33 cellular contexts compared by ENCODE assay signal in genomic region chr14:94570002-94570400, GRCh38. TPM values are rescaled to one million over a fixed set of nuclear protein-coding genes. Genes with fewer than 3 reads are reported as not detected.
"Had no signal": no experiment of that assay in that cellular context is flagged by ENCODE, and none has a peak within 500 bp of the region (broad histone marks: within the 10 kb centered on the region; RNA-seq: fewer than 3 reads in every experiment).

No MANE protein-coding gene starts in this region.

- H3K9me3 Mint-ChIP-seq: activated CD8-positive, alpha-beta T cell treated with anti-CD3 and anti-CD28 coated beads for 36 hours; activated T-cell treated with anti-CD3 and anti-CD28 coated beads, Interleukin-2, amount 50 U/mL, for 4 hours; WTC11 had no signal

- DNase-seq: activated CD4-positive, alpha-beta T cell treated with anti-CD3 and anti-CD28 coated beads for 1 hour; activated CD4-positive, alpha-beta T cell treated with anti-CD3 and anti-CD28 coated beads for 48 hours; activated CD4-positive, alpha-beta T cell treated with anti-CD3 and anti-CD28 coated beads, Interleukin-2, amount 50 U/mL, for 1 hour; activated CD4-positive, alpha-beta T cell treated with anti-CD3 and anti-CD28 coated beads, Interleukin-2, amount 50 U/mL, for 48 hours; activated CD8-positive, alpha-beta memory T cell treated with anti-CD3 and anti-CD28 coated beads for 24 hours; activated CD8-positive, alpha-beta T cell treated with anti-CD3 and anti-CD28 coated beads for 36 hours; activated effector memory CD4-positive, alpha-beta T cell treated with Interleukin-2 at 50 U/mL for 16 hours; activated gamma-delta T cell treated with Interleukin-2 at 50 U/mL for 16 hours; activated naive CD4-positive, alpha-beta T cell treated with anti-CD3 and anti-CD28 coated beads, Interleukin-2, amount 50 U/mL, for 16 hours; activated naive CD4-positive, alpha-beta T cell treated with Interleukin-2 at 50 U/mL for 16 hours; activated T-cell treated with anti-CD3 and anti-CD28 coated beads, Interleukin-2, amount 50 U/mL, for 4 hours; amniotic stem cell; anterior cingulate cortex; brain microvascular endothelial cell; caudate nucleus; cortex of kidney; dermis blood vessel endothelial cell; effector CD4-positive, alpha-beta T cell; effector memory CD8-positive, alpha-beta T cell; erythroblast; foreskin keratinocyte; glutamatergic neuron; T-helper 2 cell had no signal

- H3K27me3 ChIP-seq: brain microvascular endothelial cell, esophagus muscularis mucosa, foreskin keratinocyte, gastrocnemius medialis had no signal

- H3K4me1 ChIP-seq: foreskin keratinocyte, gastrocnemius medialis had no signal

- H3K27ac Mint-ChIP-seq: activated CD8-positive, alpha-beta T cell treated with anti-CD3 and anti-CD28 coated beads for 36 hours; activated naive CD8-positive, alpha-beta T cell; activated T-helper 17 cell treated with anti-CD3 and anti-CD28 coated beads, Interleukin-2, amount 50 U/mL, for 72 hours; effector memory CD8-positive, alpha-beta T cell; WTC11 had no signal

- H3K27me3 Mint-ChIP-seq: activated naive CD8-positive, alpha-beta T cell had no signal

- H3K9me3 ChIP-seq: gastrocnemius medialis had no signal

- H3K27ac ChIP-seq: brain microvascular endothelial cell, esophagus muscularis mucosa, foreskin keratinocyte, gastrocnemius medialis, VCaP had no signal

- H3K4me3 Mint-ChIP-seq: activated CD8-positive, alpha-beta T cell treated with anti-CD3 and anti-CD28 coated beads for 36 hours; activated naive CD8-positive, alpha-beta T cell; activated T-cell treated with anti-CD3 and anti-CD28 coated beads, Interleukin-2, amount 50 U/mL, for 4 hours; activated T-helper 17 cell treated with anti-CD3 and anti-CD28 coated beads, Interleukin-2, amount 50 U/mL, for 72 hours; effector memory CD8-positive, alpha-beta T cell; WTC11 had no signal

- ATAC-seq: activated CD8-positive, alpha-beta T cell treated with anti-CD3 and anti-CD28 coated beads for 36 hours; activated T-cell treated with anti-CD3 and anti-CD28 coated beads, Interleukin-2, amount 50 U/mL, for 4 hours; activated T-helper 17 cell treated with anti-CD3 and anti-CD28 coated beads, Interleukin-2, amount 50 U/mL, for 72 hours; effector memory CD8-positive, alpha-beta T cell; foreskin keratinocyte; WTC11 had no signal

- H3K4me1 Mint-ChIP-seq: activated T-helper 17 cell treated with anti-CD3 and anti-CD28 coated beads, Interleukin-2, amount 50 U/mL, for 72 hours; WTC11 had no signal

- H3K36me3 Mint-ChIP-seq: activated naive CD8-positive, alpha-beta T cell; WTC11 had no signal

- H3K36me3 ChIP-seq: brain microvascular endothelial cell, esophagus muscularis mucosa, gastrocnemius medialis had no signal

- H3K4me3 ChIP-seq: esophagus muscularis mucosa, gastrocnemius medialis had no signal

RNA-seq across cellular contexts. Expression of gene SERPINA4, which starts 8.8 kb away (rescaled TPM):
- total RNA-seq: activated CD8-positive, alpha-beta T cell treated with anti-CD3 and anti-CD28 coated beads for 36 hours; activated T-cell treated with anti-CD3 and anti-CD28 coated beads, Interleukin-2, amount 50 U/mL, for 4 hours; activated T-helper 17 cell treated with anti-CD3 and anti-CD28 coated beads, Interleukin-2, amount 50 U/mL, for 72 hours; astrocyte; bronchial epithelial cell; chondrocyte; dermis blood vessel endothelial cell; esophagus muscularis mucosa; foreskin keratinocyte; T-helper 1 cell treated with Interleukin-12 subunit alpha and Interleukin-12 subunit beta and Interleukin-4 antibody, amounts not matched to agents 30 ng/mL and 1 ng/mL, for 36 hours; WTC11 had no signal

RNA-seq across cellular contexts. Expression of gene SERPINA5, which starts 11.2 kb away (rescaled TPM):
- total RNA-seq: activated CD8-positive, alpha-beta T cell treated with anti-CD3 and anti-CD28 coated beads for 36 hours; activated T-helper 17 cell treated with anti-CD3 and anti-CD28 coated beads, Interleukin-2, amount 50 U/mL, for 72 hours; bronchial epithelial cell; foreskin keratinocyte; T-helper 1 cell treated with Interleukin-12 subunit alpha and Interleukin-12 subunit beta and Interleukin-4 antibody, amounts not matched to agents 30 ng/mL and 1 ng/mL, for 36 hours had no signal

RNA-seq across cellular contexts. Expression of gene SERPINA3, which starts 42.2 kb away (rescaled TPM):
- total RNA-seq: activated CD8-positive, alpha-beta T cell treated with anti-CD3 and anti-CD28 coated beads for 36 hours; activated T-helper 17 cell treated with anti-CD3 and anti-CD28 coated beads, Interleukin-2, amount 50 U/mL, for 72 hours; foreskin keratinocyte; T-helper 1 cell treated with Interleukin-12 subunit alpha and Interleukin-12 subunit beta and Interleukin-4 antibody, amounts not matched to agents 30 ng/mL and 1 ng/mL, for 36 hours had no signal
